Comparison of ENCODE assay signal across 8 cellular contexts in the genomic region with DNA sequence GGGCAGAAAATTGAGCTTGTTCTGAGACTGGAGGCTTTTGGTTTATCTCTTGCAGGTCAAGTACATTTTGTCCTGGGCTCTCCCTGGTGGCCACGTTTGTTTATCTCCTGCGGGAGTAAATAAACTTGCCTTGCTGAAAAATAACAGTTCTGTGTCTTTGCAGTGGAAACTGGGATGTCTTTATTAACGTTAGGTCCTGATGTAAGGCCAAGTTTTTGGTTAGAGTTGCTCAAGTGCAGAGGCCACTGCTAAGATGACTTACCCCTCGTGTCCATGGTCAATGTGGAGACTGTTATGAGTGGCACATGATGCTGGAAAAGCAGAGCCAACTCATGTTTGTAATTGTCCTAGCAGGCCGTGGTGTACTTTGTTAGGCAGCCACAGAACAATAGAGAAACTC. TPM values are rescaled to one million over a fixed set of nuclear protein-coding genes. Genes with fewer than 3 reads are reported as not detected.
DNase-seq lines count a peak whose midpoint lies in the region; ATAC-seq, FAIRE-seq and TF ChIP-seq lines count a peak whose summit lies in the region.
"Had no signal": no experiment of that assay in that cellular context is flagged by ENCODE, and none has a peak within 500 bp of the region (broad histone marks: within the 10 kb centered on the region; RNA-seq: fewer than 3 reads in every experiment).

No MANE protein-coding gene starts in this region.

- in situ Hi-C loops in HepG2 (cut with HindIII; ENCODE audit: extremely low pct_ligation_motif_present, low pct_unique_long_range_greater_than_20kb): no loop called here

- H4K20me1 ChIP-seq in HepG2 (ENCODE audit: insufficient read depth, low read length): peaks cover 5% of the 10 kb centered on the region; the same call in 1 of the 2 replicates

- peaks cover 5% of the 10 kb centered on the region; the same call in 1 of the 2 replicates for H3K4me1 ChIP-seq in HUES48 (ENCODE audit: control insufficient read depth, insufficient read depth, low read length)
- H3K4me1 ChIP-seq in HepG2 (ENCODE audit: insufficient read depth, low read length): peaks cover 56% of the 10 kb centered on the region

- TF ChIP-seq EP300 in HepG2 (IDR thresholded peaks at IDR 0.05; ENCODE audit: low read depth in 2 of 2, low read length in 2 of 2) (no peak), HepG2 (CRISPR knock-in tag; IDR thresholded peaks at IDR 0.05; ENCODE audit: borderline replicate concordance) (no peak)

- no TSS peak for BruUV-seq in HepG2 (replicated peaks; lab: Mats Ljungman, UMichigan)

- intact Hi-C loops in HepG2 (cut with micrococcal nuclease; ENCODE audit: unreplicated experiment): no loop called here

- DNase-seq in HepG2 (ENCODE audit: low spot score) (no peak), superior temporal gyrus (ENCODE audit: extremely low spot score) (peak; percentile 91), NCI-H1436 treated with DMSO at 0.1 percent for 48 hours (lab: John Stamatoyannopoulos, UW) (no peak), ecto neural progenitor cell (ENCODE audit: low spot score) (no peak)

- ATAC-seq in HepG2: no peak
- no peak for ATAC-seq in GM18861 (IDR thresholded peaks at IDR 0.05; ENCODE audit: unreplicated experiment)

- H3K9me3 ChIP-seq in HUES48 (ENCODE audit: control insufficient read depth, insufficient read depth, low read length) (no peaks in the 10 kb centered on the region), HepG2 (ENCODE audit: low read length) (no peaks in the 10 kb centered on the region)

- peak overlapping the region; percentile 22 for H3K27ac ChIP-seq in HUES48 (ENCODE audit: low read depth, low read length)
- peak overlapping the region; percentile 96 for H3K27ac ChIP-seq in cingulate gyrus (ENCODE audit: low read depth, low read length)
- peak overlapping the region; percentile 7 for H3K27ac ChIP-seq in HepG2 (ENCODE audit: extremely low read length, insufficient read depth, low read length)

- H3K79me2 ChIP-seq in HepG2 (ENCODE audit: insufficient read depth, low read length): peaks cover 66% of the 10 kb centered on the region

- no peak overlapping the region for H2AFZ ChIP-seq in HepG2 (ENCODE audit: low read length)

- no peak for TF ChIP-seq POLR2A in HepG2 (IDR thresholded peaks at IDR 0.05; ENCODE audit: insufficient read depth in 1 of 2, low read depth in 2 of 2, low read length in 2 of 2)

- FAIRE-seq in HepG2 (lab: Jason Lieb, UNC): no peak
- FAIRE-seq: colon had no signal

- POLR2A ChIA-PET in HepG2 (lab: Yijun Ruan, JAX): no interaction called here

- H3K9ac ChIP-seq in HUES48 (ENCODE audit: low read depth, low read length) (no peak overlapping the region), HepG2 (ENCODE audit: insufficient read depth, low read depth, low read length) (no peak overlapping the region)

- no peak for TF ChIP-seq RAD21 in HepG2 (CRISPR knock-in tag; IDR thresholded peaks at IDR 0.05)

- peak overlapping the region; percentile 2; the same call in 1 of the 2 replicates for H3K4me2 ChIP-seq in HepG2 (ENCODE audit: low read depth, low read length)

- no peaks in the 10 kb centered on the region for H3K27me3 ChIP-seq in HUES48 (ENCODE audit: control insufficient read depth, insufficient read depth, low read length)
- no peaks in the 10 kb centered on the region; a peak in 1 of 5 replicates for H3K27me3 ChIP-seq in HepG2 (ENCODE audit: control insufficient read depth in 1 of 2, insufficient read depth in 2 of 2, low read length in 2 of 2)

- H3K36me3 ChIP-seq in HUES48 (ENCODE audit: control insufficient read depth, insufficient read depth, low read length) (no peaks in the 10 kb centered on the region), HepG2 (replicated peaks in 1 of 2; ENCODE audit: control insufficient read depth in 1 of 2, insufficient read depth in 2 of 2, low read length in 2 of 2) (no peaks in the 10 kb centered on the region; a peak in 1 of 5 replicates)

- H3K4me3 ChIP-seq in HUES48 (ENCODE audit: low read depth, low read length): no peak overlapping the region
- no peak overlapping the region for H3K4me3 ChIP-seq in HepG2 (replicated peaks in 1 of 3; ENCODE audit: insufficient read depth in 1 of 3, low read depth in 2 of 3, low read length in 3 of 3)

- WGBS in HepG2 (ENCODE audit: low lambda C conversion rate): 63% methylated on average over 5 of the region's 5 CpGs

- CTCF ChIA-PET in HepG2 (lab: Yijun Ruan, JAX; ENCODE audit: low intra/inter-chr PET ratio, low total read pairs): no interaction called here

- TF ChIP-seq CTCF in HepG2 (CRISPR knock-in tag; IDR thresholded peaks at IDR 0.05): no peak

RNA-seq across cellular contexts. Expression of a gene that starts 3.8 kb away (rescaled TPM):
- 63.5 and 101 TPM in 2 replicates for total RNA-seq in HepG2 (2016; rRNA removed; fragmentation: Illumina TruSeq; extraction: Trizol)
- 33.6 and 33.7 TPM in 2 replicates for total RNA-seq in HepG2 (2016; cell fraction: cytosol; rRNA removed; fragmentation: Illumina TruSeq; extraction: Trizol; ENCODE audit: low read depth)
- total RNA-seq in HepG2 (2016; cell fraction: insoluble cytoplasmic fraction; rRNA removed; fragmentation: Illumina TruSeq; extraction: Trizol): 63.2 and 92.9 TPM in 2 replicates
- total RNA-seq in HepG2 (2016; cell fraction: membrane; rRNA removed; fragmentation: Illumina TruSeq; extraction: Trizol): 52.7 and 53.2 TPM in 2 replicates
- 39.5 and 46.8 TPM in 2 replicates for total RNA-seq in HepG2 (2016; cell fraction: nucleus; rRNA removed; fragmentation: Illumina TruSeq; extraction: Trizol)
- 26.7 and 30.0 TPM in 2 replicates for polyA plus RNA-seq in HepG2 (2011; rRNA removed)
- polyA plus RNA-seq in HepG2 (2011; cell fraction: cytosol; rRNA removed): 27.0 and 32.0 TPM in 2 replicates
- polyA plus RNA-seq in HepG2 (2011; cell fraction: nucleus; rRNA removed): 16.5 and 17.7 TPM in 2 replicates
- 36.3 and 36.9 TPM in 2 replicates for polyA plus RNA-seq in HepG2 (2012)
- 5.9 and 6.2 TPM in 2 replicates for polyA plus RNA-seq in HepG2 (2016; cell fraction: cytosol; fragmentation: Illumina TruSeq; extraction: Trizol; ENCODE audit: low read depth)
- polyA plus RNA-seq in HepG2 (2016; cell fraction: insoluble cytoplasmic fraction; fragmentation: Illumina TruSeq; extraction: Trizol; ENCODE audit: low read depth): 68.9 and 69.6 TPM in 2 replicates
- polyA plus RNA-seq in HepG2 (2016; cell fraction: membrane; fragmentation: Illumina TruSeq; extraction: Trizol; ENCODE audit: low read depth): 11.9 and 14.6 TPM in 2 replicates
- polyA plus RNA-seq in HepG2 (2016; cell fraction: nucleus; fragmentation: Illumina TruSeq; extraction: Trizol; ENCODE audit: insufficient read depth, low read depth): 40.4 and 40.7 TPM in 2 replicates
- polyA minus RNA-seq in HepG2 (2011; rRNA and poly(A)+ RNA removed; ENCODE audit: low replicate concordance): 22.4 and 59.7 TPM in 2 replicates
- polyA minus RNA-seq in HepG2 (2011; cell fraction: cytosol; rRNA and poly(A)+ RNA removed): 34.5 and 43.4 TPM in 2 replicates
- polyA minus RNA-seq in HepG2 (2011; cell fraction: nucleus; rRNA and poly(A)+ RNA removed): 26.8 and 30.5 TPM in 2 replicates

RNA-seq across cellular contexts. Expression of a gene that starts 13.1 kb away (rescaled TPM):
- 1,551 and 2,121 TPM in 2 replicates for total RNA-seq in HepG2 (2016; rRNA removed; fragmentation: Illumina TruSeq; extraction: Trizol)
- total RNA-seq in HepG2 (2016; cell fraction: cytosol; rRNA removed; fragmentation: Illumina TruSeq; extraction: Trizol; ENCODE audit: low read depth): 1,569 and 1,799 TPM in 2 replicates
- 1,519 and 2,147 TPM in 2 replicates for total RNA-seq in HepG2 (2016; cell fraction: insoluble cytoplasmic fraction; rRNA removed; fragmentation: Illumina TruSeq; extraction: Trizol)
- total RNA-seq in HepG2 (2016; cell fraction: membrane; rRNA removed; fragmentation: Illumina TruSeq; extraction: Trizol): 3,064 and 3,242 TPM in 2 replicates
- total RNA-seq in HepG2 (2016; cell fraction: nucleus; rRNA removed; fragmentation: Illumina TruSeq; extraction: Trizol): 617 and 644 TPM in 2 replicates
- 1,589 and 1,719 TPM in 2 replicates for polyA plus RNA-seq in HepG2 (2011; rRNA removed)
- 1,215 and 1,505 TPM in 2 replicates for polyA plus RNA-seq in HepG2 (2011; cell fraction: cytosol; rRNA removed)
- polyA plus RNA-seq in HepG2 (2011; cell fraction: nucleus; rRNA removed): 260 and 378 TPM in 2 replicates
- 1,569 and 1,801 TPM in 2 replicates for polyA plus RNA-seq in HepG2 (2012)
- polyA plus RNA-seq in HepG2 (2016; cell fraction: cytosol; fragmentation: Illumina TruSeq; extraction: Trizol; ENCODE audit: low read depth): 2,496 and 2,739 TPM in 2 replicates
- polyA plus RNA-seq in HepG2 (2016; cell fraction: insoluble cytoplasmic fraction; fragmentation: Illumina TruSeq; extraction: Trizol; ENCODE audit: low read depth): 2,631 and 2,728 TPM in 2 replicates
- 3,716 and 3,916 TPM in 2 replicates for polyA plus RNA-seq in HepG2 (2016; cell fraction: membrane; fragmentation: Illumina TruSeq; extraction: Trizol; ENCODE audit: low read depth)
- polyA plus RNA-seq in HepG2 (2016; cell fraction: nucleus; fragmentation: Illumina TruSeq; extraction: Trizol; ENCODE audit: insufficient read depth, low read depth): 1,083 and 1,121 TPM in 2 replicates
- polyA minus RNA-seq in HepG2 (2011; rRNA and poly(A)+ RNA removed; ENCODE audit: low replicate concordance): 207 and 602 TPM in 2 replicates
- polyA minus RNA-seq in HepG2 (2011; cell fraction: cytosol; rRNA and poly(A)+ RNA removed): 269 and 339 TPM in 2 replicates
- polyA minus RNA-seq in HepG2 (2011; cell fraction: nucleus; rRNA and poly(A)+ RNA removed): 197 and 255 TPM in 2 replicates

RNA-seq across cellular contexts. Expression of a gene that starts 40.3 kb away (rescaled TPM):
- total RNA-seq in HepG2 (2016; rRNA removed; fragmentation: Illumina TruSeq; extraction: Trizol): 11.4 and 13.7 TPM in 2 replicates
- 11.3 and 14.3 TPM in 2 replicates for total RNA-seq in HepG2 (2016; cell fraction: cytosol; rRNA removed; fragmentation: Illumina TruSeq; extraction: Trizol; ENCODE audit: low read depth)
- total RNA-seq in HepG2 (2016; cell fraction: insoluble cytoplasmic fraction; rRNA removed; fragmentation: Illumina TruSeq; extraction: Trizol): 10.5 and 12.2 TPM in 2 replicates
- 9.8 and 10.9 TPM in 2 replicates for total RNA-seq in HepG2 (2016; cell fraction: membrane; rRNA removed; fragmentation: Illumina TruSeq; extraction: Trizol)
- total RNA-seq in HepG2 (2016; cell fraction: nucleus; rRNA removed; fragmentation: Illumina TruSeq; extraction: Trizol): 25.6 and 28.3 TPM in 2 replicates
- polyA plus RNA-seq in HepG2 (2011; rRNA removed): 8.0 and 9.0 TPM in 2 replicates
- 2.9 and 3.0 TPM in 2 replicates for polyA plus RNA-seq in HepG2 (2011; cell fraction: cytosol; rRNA removed)
- polyA plus RNA-seq in HepG2 (2011; cell fraction: nucleus; rRNA removed): 38.9 and 47.2 TPM in 2 replicates
- polyA plus RNA-seq in HepG2 (2012): 14.6 and 17.7 TPM in 2 replicates
- polyA plus RNA-seq in HepG2 (2016; cell fraction: cytosol; fragmentation: Illumina TruSeq; extraction: Trizol; ENCODE audit: low read depth): 0.88 and 1.8 TPM in 2 replicates
- polyA plus RNA-seq in HepG2 (2016; cell fraction: insoluble cytoplasmic fraction; fragmentation: Illumina TruSeq; extraction: Trizol; ENCODE audit: low read depth): 10.1 and 11.0 TPM in 2 replicates
- 3.2 and 4.0 TPM in 2 replicates for polyA plus RNA-seq in HepG2 (2016; cell fraction: membrane; fragmentation: Illumina TruSeq; extraction: Trizol; ENCODE audit: low read depth)
- polyA plus RNA-seq in HepG2 (2016; cell fraction: nucleus; fragmentation: Illumina TruSeq; extraction: Trizol; ENCODE audit: insufficient read depth, low read depth): 60.5 and 66.6 TPM in 2 replicates
- polyA minus RNA-seq in HepG2 (2011; rRNA and poly(A)+ RNA removed; ENCODE audit: low replicate concordance): 23.1 and 24.7 TPM in 2 replicates
- 11.1 and 16.9 TPM in 2 replicates for polyA minus RNA-seq in HepG2 (2011; cell fraction: cytosol; rRNA and poly(A)+ RNA removed)
- 62.1 and 75.8 TPM in 2 replicates for polyA minus RNA-seq in HepG2 (2011; cell fraction: nucleus; rRNA and poly(A)+ RNA removed)

Comparison
In these comparisons a context has a peak if more than half of its experiments do, and no peak if none do; other contexts are left out.
1. H3K27ac ChIP-seq: peak in every context shown above with its lines; median percentile 96 in cingulate gyrus; 22 in HUES48; 7 in HepG2.